In the genomic region with DNA sequence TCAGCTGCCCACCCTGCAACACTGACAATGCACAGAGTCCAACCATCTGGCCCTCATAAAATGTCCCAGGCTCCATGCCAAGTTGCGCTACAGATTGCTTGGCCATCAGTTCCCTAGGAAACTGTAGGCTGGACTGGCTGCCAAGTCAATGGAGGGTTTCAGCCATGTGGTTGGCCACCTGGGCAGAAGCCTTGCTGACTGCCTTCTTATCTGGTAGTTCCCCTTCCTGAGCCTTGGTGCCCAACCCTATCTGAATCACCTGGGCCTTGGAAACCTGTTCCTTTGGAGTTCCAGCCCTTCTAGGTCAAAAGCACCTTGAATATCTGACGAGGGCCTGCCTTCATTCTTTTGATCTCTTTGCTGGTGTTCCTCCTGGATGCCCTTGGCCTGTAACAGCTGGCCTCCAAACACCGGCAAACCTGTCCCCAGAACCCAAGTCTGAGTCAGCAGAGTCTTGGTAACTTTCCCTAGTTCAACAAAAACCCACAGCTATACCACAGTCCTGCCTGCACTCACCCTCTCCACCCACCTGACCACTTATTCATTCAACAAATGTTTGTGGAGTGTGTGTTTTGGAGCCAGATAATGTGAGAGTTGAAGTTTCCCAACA, we compare ENCODE assay signal across 8 cellular contexts. TPM values are rescaled to one million over a fixed set of nuclear protein-coding genes. Genes with fewer than 3 reads are reported as not detected.
A peak's percentile ranks its signal among the peaks of the same experiment; 100 is the strongest.
DNase-seq lines count a peak whose midpoint lies in the region; ATAC-seq and TF ChIP-seq lines count a peak whose summit lies in the region.

No MANE protein-coding gene starts in this region.

- H3K9me3 ChIP-seq in right atrium auricular region = peaks cover 0 to 8% of the 10 kb centered on the region in 2 donors
- H3K9me3 ChIP-seq in Peyer's patch = no peaks in the 10 kb centered on the region
- H3K9me3 ChIP-seq in upper lobe of right lung = no peaks in the 10 kb centered on the region
- no peaks in the 10 kb centered on the region for H3K9me3 ChIP-seq in prostate gland

- H3K4me3 ChIP-seq in right atrium auricular region (no peak overlapping the region), Peyer's patch (no peak overlapping the region), upper lobe of right lung (no peak overlapping the region), prostate gland (no peak overlapping the region)

- H3K4me1 ChIP-seq in right atrium auricular region (no peaks in the 10 kb centered on the region), Peyer's patch (peaks cover 0 to 17% (median 10%) of the 10 kb centered on the region in 4 donors), upper lobe of right lung (peaks cover 9% of the 10 kb centered on the region), prostate gland (replicated peaks) (no peaks in the 10 kb centered on the region)

- no peaks in the 10 kb centered on the region for H3K36me3 ChIP-seq in right atrium auricular region
- no peaks in the 10 kb centered on the region for H3K36me3 ChIP-seq in Peyer's patch
- no peaks in the 10 kb centered on the region for H3K36me3 ChIP-seq in upper lobe of right lung
- no peaks in the 10 kb centered on the region for H3K36me3 ChIP-seq in prostate gland

- WGBS in prostate gland = 43% methylated on average over 3 of the region's 3 CpGs

- intact Hi-C loops in Right ventricle myocardium superior (cut with DNase I) = no loop called here
- intact Hi-C loops in upper lobe of right lung (cut with DNase I) = no loop called here
- intact Hi-C loops in prostate gland (cut with DNase I) = no loop called here

- TF ChIP-seq CTCF in right atrium auricular region (IDR thresholded peaks at IDR 0.05) (no peak), Peyer's patch (IDR thresholded peaks at IDR 0.05) (no peak), upper lobe of right lung (IDR thresholded peaks at IDR 0.05) (no peak), prostate gland (IDR thresholded peaks at IDR 0.05) (no peak)

- ATAC-seq in Right ventricle myocardium superior (ENCODE audit: poor library complexity) = peak; percentile 49
- ATAC-seq in upper lobe of right lung = peak; percentile 70
- no peak for ATAC-seq in HG02840 (IDR thresholded peaks at IDR 0.05; ENCODE audit: low FRiP score, unreplicated experiment)

- H3K27me3 ChIP-seq in right atrium auricular region = no peaks in the 10 kb centered on the region
- no peaks in the 10 kb centered on the region for H3K27me3 ChIP-seq in Peyer's patch
- no peaks in the 10 kb centered on the region for H3K27me3 ChIP-seq in upper lobe of right lung
- H3K27me3 ChIP-seq in prostate gland (replicated peaks; ENCODE audit: insufficient read depth) = no peaks in the 10 kb centered on the region

- no peak overlapping the region for H3K27ac ChIP-seq in right atrium auricular region
- peak overlapping the region in 3 of 4 donors; percentile 34 to 70 (median 61) for H3K27ac ChIP-seq in Peyer's patch
- H3K27ac ChIP-seq in upper lobe of right lung = no peak overlapping the region
- H3K27ac ChIP-seq in prostate gland = no peak overlapping the region

- DNase-seq in Right ventricle myocardium superior = peak; percentile 53
- DNase-seq in right atrium auricular region (ENCODE audit: low spot score) = no peak
- peak; percentile 47 to 84 (median 82) for DNase-seq in Peyer's patch
- peak; percentile 89 for DNase-seq in fibroblast of the conjunctiva (ENCODE audit: low read depth)
- DNase-seq in upper lobe of right lung = no peak
- no peak for DNase-seq in prostate gland (ENCODE audit: low spot score)
- no peak for DNase-seq in iPS-NIHi11 (ENCODE audit: low spot score)

- no peak for TF ChIP-seq POLR2A in Peyer's patch (IDR thresholded peaks at IDR 0.05)
- no peak for TF ChIP-seq POLR2A in prostate gland (IDR thresholded peaks at IDR 0.05)

RNA-seq across cellular contexts. Expression of a gene that starts 37.4 kb away (rescaled TPM):
- total RNA-seq in Right ventricle myocardium superior = 11.9 TPM
- 10 to 100 TPM; 12.8 to 15.4 TPM for total RNA-seq in right atrium auricular region
- 10 to 100 TPM; 38.0 to 59.3 (median 38.8) TPM for total RNA-seq in Peyer's patch
- 16.7 TPM for total RNA-seq in upper lobe of right lung
- 10 to 100 TPM in 1 of 2 donors, 1 to 10 TPM in 1; 9.6 to 26.5 TPM for total RNA-seq in prostate gland

Comparison
In these comparisons a context has a peak if more than half of its experiments do, and no peak if none do; other contexts are left out.
1. DNase-seq: peak in Right ventricle myocardium superior (single experiment), Peyer's patch (3 of 3) and fibroblast of the conjunctiva (single experiment); none in right atrium auricular region (single experiment), upper lobe of right lung (single experiment), prostate gland (single experiment) and iPS-NIHi11 (single experiment).
2. H3K27ac ChIP-seq: peak in Peyer's patch (3 of 4); none in right atrium auricular region (0 of 2), upper lobe of right lung (single experiment) and prostate gland (0 of 2).